In genomic region chr9:88586452-88586851, GRCh38 we compare ENCODE assay signal across 20 cellular contexts. TPM values are rescaled to one million over a fixed set of nuclear protein-coding genes. Genes with fewer than 3 reads are reported as not detected.
"Had no signal": no experiment of that assay in that cellular context is flagged by ENCODE, and none has a peak within 500 bp of the region (broad histone marks: within the 10 kb centered on the region; RNA-seq: fewer than 3 reads in every experiment).

No MANE protein-coding gene starts in this region.

- H3K27ac ChIP-seq: foreskin keratinocyte, right atrium auricular region, skin epidermis, uterus had no signal

- H3K4me3 ChIP-seq: right atrium auricular region, skin epidermis, tibial artery, uterus had no signal

- H3K4me1 ChIP-seq: foreskin keratinocyte, uterus had no signal

- DNase-seq: activated CD4-positive, alpha-beta T cell treated with anti-CD3 and anti-CD28 coated beads, Interleukin-2, amount 10 ng/mL, durations not matched to agents 7 days and 5 days; activated CD8-positive, alpha-beta memory T cell treated with anti-CD3 and anti-CD28 coated beads, Interleukin-2, amount 50 U/mL, for 48 hours; activated naive CD8-positive, alpha-beta T cell treated with anti-CD3 and anti-CD28 coated beads for 36 hours; amygdala; effector memory CD4-positive, alpha-beta T cell; foreskin keratinocyte; head of caudate nucleus; kidney glomerular epithelial cell; mesendoderm; nucleus accumbens; stimulated activated CD4-positive, alpha-beta T cell treated with anti-CD3 and anti-CD28 coated beads, Interleukin-15, amount 100 ng/mL, for 24 hours; stimulated activated CD4-positive, alpha-beta T cell treated with anti-CD3 and anti-CD28 coated beads, Interleukin-4, amount 100 ng/mL, for 1 hour; stimulated activated naive B cell treated with anti-CD40 and anti-IgM and Interleukin-4, amounts not matched to agents 10 μg/mL and 1 μg/mL and 100 μg/mL, for 72 hours; tibial artery; uterus had no signal

- H3K27me3 ChIP-seq: foreskin keratinocyte, right atrium auricular region, tibial artery, uterus had no signal

- H3K36me3 ChIP-seq: right atrium auricular region, tibial artery, uterus had no signal

- ATAC-seq: foreskin keratinocyte; stimulated activated naive B cell treated with anti-CD40 and anti-IgM and Interleukin-4, amounts not matched to agents 10 μg/mL and 1 μg/mL and 100 μg/mL, for 72 hours had no signal

- H3K9me3 ChIP-seq: right atrium auricular region, tibial artery, uterus had no signal

RNA-seq across cellular contexts. Expression of gene NXNL2, which starts 51.5 kb away (rescaled TPM):
- total RNA-seq: activated CD4-positive, alpha-beta T cell treated with anti-CD3 and anti-CD28 coated beads, Interleukin-2, amount 10 ng/mL, durations not matched to agents 7 days and 5 days; activated naive CD8-positive, alpha-beta T cell treated with anti-CD3 and anti-CD28 coated beads for 36 hours; activated T-helper 1 cell treated with anti-CD3 and anti-CD28 coated beads, Interleukin-12 subunit alpha, Interleukin-12 subunit beta, Interleukin-2, Interleukin-4 antibody, amounts not matched to agents 30 ng/mL and 10 ng/mL and 1 ng/mL, durations not matched to agents 14 hours and 24 hours and 36 hours; foreskin keratinocyte; progenitor cell of endocrine pancreas; right atrium auricular region; subcutaneous adipose tissue had no signal
